Comparison of ENCODE assay signal across 15 cellular contexts in the genomic region with DNA sequence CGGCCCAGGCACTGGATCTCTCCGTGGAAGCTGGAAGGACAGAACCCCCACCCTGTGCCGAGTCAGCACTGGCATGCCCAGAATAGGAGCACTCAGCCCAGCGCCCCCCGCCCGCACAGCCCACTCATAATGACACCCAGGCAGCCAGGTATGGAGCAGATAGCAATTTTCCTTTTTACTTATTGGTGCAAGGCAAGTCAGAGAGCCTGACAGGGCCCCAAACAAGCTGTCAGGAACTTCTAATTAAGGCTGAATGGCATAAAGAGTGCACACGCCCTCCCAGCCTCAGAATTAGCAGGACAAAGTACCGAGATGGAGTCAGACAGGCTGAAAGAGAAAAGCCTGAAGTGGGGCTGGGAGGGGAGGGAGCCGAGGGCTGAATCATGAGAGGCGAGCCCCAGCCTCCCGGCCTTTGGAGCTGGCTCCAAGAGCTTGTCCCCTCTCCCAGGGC.
DNase-seq lines count a peak whose midpoint lies in the region; ATAC-seq lines count a peak whose summit lies in the region.
"Had no signal": no experiment of that assay in that cellular context is flagged by ENCODE, and none has a peak within 500 bp of the region (broad histone marks: within the 10 kb centered on the region; RNA-seq: fewer than 3 reads in every experiment).

No MANE protein-coding gene starts in this region.

- ATAC-seq in HG02884 (IDR thresholded peaks at IDR 0.05; ENCODE audit: unreplicated experiment) = no peak
- ATAC-seq: GM12878, HCT116, HepG2 had no signal

- DNase-seq in NCI-H1105 treated with DMSO at 0.1 percent for 48 hours (lab: John Stamatoyannopoulos, UW) (peak; percentile 42), NCI-H1105 (lab: John Stamatoyannopoulos, UW) (no peak), NCI-H2227 treated with DMSO at 0.1 percent for 48 hours (lab: John Stamatoyannopoulos, UW) (peak; percentile 84), iPS-NIHi11 (ENCODE audit: low spot score) (peak; percentile 49), superior temporal gyrus (ENCODE audit: extremely low spot score) (peak; percentile 47), islet precursor cell (no peak), 8988T (no peak)
- DNase-seq: activated CD8-positive, alpha-beta memory T cell treated with anti-CD3 and anti-CD28 coated beads, Interleukin-2, amount 50 U/mL, for 48 hours; activated effector memory CD4-positive, alpha-beta T cell treated with anti-CD3 and anti-CD28 coated beads, Interleukin-2, amount 50 U/mL, for 16 hours; NCI-H187; SHP77 treated with DMSO at 0.1 percent for 48 hours had no signal

Comparison
In these comparisons a context has a peak if more than half of its experiments do, and no peak if none do; other contexts are left out.
1. DNase-seq: peak in NCI-H1105 treated with DMSO at 0.1 percent for 48 hours (single experiment), NCI-H2227 treated with DMSO at 0.1 percent for 48 hours (single experiment), iPS-NIHi11 (single experiment) and superior temporal gyrus (single experiment); none in NCI-H1105 (single experiment), islet precursor cell (single experiment) and 8988T (single experiment).